In the genomic region with DNA sequence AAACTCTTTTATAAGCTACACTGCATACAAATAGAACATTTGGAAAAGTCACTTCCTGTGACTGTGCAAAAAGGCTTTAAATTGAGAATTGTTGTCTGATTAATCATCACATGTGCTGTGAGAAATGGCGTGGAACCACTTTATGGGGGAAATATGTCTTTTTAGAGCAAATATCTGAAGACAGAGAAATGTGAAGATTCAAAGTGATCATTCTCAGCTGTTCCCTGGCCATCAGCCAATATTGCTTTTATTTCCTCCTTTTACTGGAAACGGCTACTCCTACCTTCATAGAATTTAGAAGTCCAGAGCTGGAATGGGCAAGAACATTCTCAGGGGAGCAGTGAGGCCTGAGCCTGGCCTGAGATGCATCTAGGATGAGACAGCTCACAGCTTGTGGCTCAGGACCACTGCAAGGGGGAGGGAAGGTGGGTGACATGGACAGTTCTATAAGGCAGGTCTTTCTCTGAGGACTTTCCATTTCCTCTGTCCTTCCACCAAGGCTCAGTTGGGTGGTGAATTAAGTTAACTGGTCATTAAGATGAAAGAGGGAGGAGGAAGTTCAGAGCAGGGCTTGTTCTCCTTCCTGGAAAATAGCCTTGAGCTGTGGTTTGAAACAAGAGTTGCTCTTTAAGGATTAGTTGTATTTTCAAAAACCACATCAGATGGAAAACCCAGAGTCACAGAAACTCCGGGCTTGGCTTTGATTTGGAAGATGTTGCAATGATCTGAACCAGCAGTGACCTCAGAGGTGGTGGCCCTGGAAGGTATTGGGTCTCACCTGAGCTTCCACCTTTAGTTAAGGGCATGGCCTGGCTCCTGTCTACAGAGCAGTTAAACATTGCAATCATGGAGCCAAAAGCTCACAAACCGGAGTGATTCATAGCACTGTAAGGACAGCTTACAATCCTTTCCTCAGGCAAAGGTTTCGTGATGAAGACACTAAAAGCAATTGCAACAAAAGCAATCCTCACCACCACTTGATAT, we compare ENCODE assay signal across 10 cellular contexts.
DNase-seq lines count a peak whose midpoint lies in the region; TF ChIP-seq lines count a peak whose summit lies in the region.
"Had no signal": no experiment of that assay in that cellular context is flagged by ENCODE, and none has a peak within 500 bp of the region (broad histone marks: within the 10 kb centered on the region; RNA-seq: fewer than 3 reads in every experiment).

No MANE protein-coding gene starts in this region.

- no peaks in the 10 kb centered on the region for H3K36me3 Mint-ChIP-seq in activated T-helper 1 cell treated with anti-CD3 and anti-CD28 coated beads, Interleukin-12 subunit alpha, Interleukin-12 subunit beta, Interleukin-2, Interleukin-4 antibody, amounts not matched to agents 30 ng/mL and 10 ng/mL and 1 ng/mL, durations not matched to agents 14 hours and 24 hours and 36 hours (ENCODE audit: low read depth)
- H3K36me3 Mint-ChIP-seq: activated naive CD4-positive, alpha-beta T cell treated with anti-CD3 and anti-CD28 coated beads, Interleukin-2, amount 50 U/mL, for 24 hours had no signal

- H3K4me2 ChIP-seq in OCI-LY7 (ENCODE audit: low read length), result no peak overlapping the region

- peaks cover 13% of the 10 kb centered on the region for H3K4me1 Mint-ChIP-seq in activated T-helper 1 cell treated with anti-CD3 and anti-CD28 coated beads, Interleukin-12 subunit alpha, Interleukin-12 subunit beta, Interleukin-2, Interleukin-4 antibody, amounts not matched to agents 30 ng/mL and 10 ng/mL and 1 ng/mL, durations not matched to agents 14 hours and 24 hours and 36 hours (ENCODE audit: low read depth)
- H3K4me1 Mint-ChIP-seq: activated naive CD4-positive, alpha-beta T cell treated with anti-CD3 and anti-CD28 coated beads, Interleukin-2, amount 50 U/mL, for 24 hours had no signal

- CTCF ChIA-PET in OCI-LY7 (lab: Charles Lee; ENCODE audit: unreplicated experiment), result interaction anchor here (0.7 kb wide), 1 partner anchor 22 kb away, joined by 3 read pairs; no protein-coding TSS in a partner anchor

- peaks cover 6% of the 10 kb centered on the region for H3K27me3 Mint-ChIP-seq in activated T-helper 1 cell treated with anti-CD3 and anti-CD28 coated beads, Interleukin-12 subunit alpha, Interleukin-12 subunit beta, Interleukin-2, Interleukin-4 antibody, amounts not matched to agents 30 ng/mL and 10 ng/mL and 1 ng/mL, durations not matched to agents 14 hours and 24 hours and 36 hours (ENCODE audit: insufficient read depth)
- H3K27me3 Mint-ChIP-seq: activated naive CD4-positive, alpha-beta T cell treated with anti-CD3 and anti-CD28 coated beads, Interleukin-2, amount 50 U/mL, for 24 hours had no signal

- H2AFZ ChIP-seq in OCI-LY7 (ENCODE audit: low read length), result no peak overlapping the region

- H3K27ac Mint-ChIP-seq in activated T-helper 1 cell treated with anti-CD3 and anti-CD28 coated beads, Interleukin-12 subunit alpha, Interleukin-12 subunit beta, Interleukin-2, Interleukin-4 antibody, amounts not matched to agents 30 ng/mL and 10 ng/mL and 1 ng/mL, durations not matched to agents 14 hours and 24 hours and 36 hours, result no peak overlapping the region
- H3K27ac Mint-ChIP-seq: activated naive CD4-positive, alpha-beta T cell treated with anti-CD3 and anti-CD28 coated beads, Interleukin-2, amount 50 U/mL, for 24 hours had no signal

- no peaks in the 10 kb centered on the region for H3K9me2 ChIP-seq in OCI-LY7 (ENCODE audit: insufficient read depth, low read length)

- H4K20me1 ChIP-seq in OCI-LY7 (ENCODE audit: insufficient read depth, low read length), result no peaks in the 10 kb centered on the region

- H3K27ac ChIP-seq in tibial artery, result peak overlapping the region; percentile 36 to 51
- H3K27ac ChIP-seq in OCI-LY7 (ENCODE audit: low read depth, low read length, poor library complexity, severe bottlenecking), result no peak overlapping the region

- no peak overlapping the region for H3K4me3 Mint-ChIP-seq in activated T-helper 1 cell treated with anti-CD3 and anti-CD28 coated beads, Interleukin-12 subunit alpha, Interleukin-12 subunit beta, Interleukin-2, Interleukin-4 antibody, amounts not matched to agents 30 ng/mL and 10 ng/mL and 1 ng/mL, durations not matched to agents 14 hours and 24 hours and 36 hours
- H3K4me3 Mint-ChIP-seq: activated naive CD4-positive, alpha-beta T cell treated with anti-CD3 and anti-CD28 coated beads, Interleukin-2, amount 50 U/mL, for 24 hours had no signal

- no peaks in the 10 kb centered on the region for H3K9me3 Mint-ChIP-seq in activated T-helper 1 cell treated with anti-CD3 and anti-CD28 coated beads, Interleukin-12 subunit alpha, Interleukin-12 subunit beta, Interleukin-2, Interleukin-4 antibody, amounts not matched to agents 30 ng/mL and 10 ng/mL and 1 ng/mL, durations not matched to agents 14 hours and 24 hours and 36 hours
- H3K9me3 Mint-ChIP-seq: activated naive CD4-positive, alpha-beta T cell treated with anti-CD3 and anti-CD28 coated beads, Interleukin-2, amount 50 U/mL, for 24 hours had no signal

- no peak for TF ChIP-seq RAD21 in Ishikawa (IDR thresholded peaks at IDR 0.05; ENCODE audit: low read depth)

- no peaks in the 10 kb centered on the region for H3K79me2 ChIP-seq in OCI-LY7 (ENCODE audit: insufficient read depth, low read depth, low read length)

- POLR2A ChIA-PET in OCI-LY7 (lab: Charles Lee), result interaction anchor here (0.5 kb wide), 1 partner anchor 81 kb away, joined by 3 read pairs; no protein-coding TSS in a partner anchor

- intact Hi-C loops in tibial artery (cut with DNase I; ENCODE audit: low total_unique reads), result no loop called here
- intact Hi-C loops in OCI-LY7 (cut with micrococcal nuclease; ENCODE audit: unreplicated experiment), result no loop called here
- intact Hi-C loops in activated T-helper 1 cell treated with anti-CD3 and anti-CD28 coated beads, Interleukin-12 subunit alpha, Interleukin-12 subunit beta, Interleukin-2, Interleukin-4 antibody, amounts not matched to agents 30 ng/mL and 10 ng/mL and 1 ng/mL, durations not matched to agents 14 hours and 24 hours and 36 hours (cut with micrococcal nuclease), result no loop called here

- DNase-seq in amniotic stem cell (lab: John Stamatoyannopoulos, UW) (peak; percentile 28), hepatic stellate cell (ENCODE audit: low spot score) (peak; percentile 58), tibial artery (peak; percentile 22 to 61), SKM-1 (lab: John Stamatoyannopoulos, UW; ENCODE audit: unreplicated experiment) (no peak), OCI-LY7 (ENCODE audit: low spot score) (no peak), NCI-H2081 treated with DMSO at 0.1 percent for 48 hours (lab: John Stamatoyannopoulos, UW) (no peak)
- DNase-seq in activated T-helper 1 cell treated with anti-CD3 and anti-CD28 coated beads, Interleukin-12 subunit alpha, Interleukin-12 subunit beta, Interleukin-2, Interleukin-4 antibody, amounts not matched to agents 30 ng/mL and 10 ng/mL and 1 ng/mL, durations not matched to agents 14 hours and 24 hours and 36 hours (ENCODE audit: low spot score), result no peak
- DNase-seq: NCI-H446 had no signal

- BruUV-seq in OCI-LY7 (replicated peaks; lab: Mats Ljungman, UMichigan), result no TSS peak

- H3K36me3 ChIP-seq in tibial artery (no peaks in the 10 kb centered on the region), OCI-LY7 (ENCODE audit: insufficient read depth, low read length) (no peaks in the 10 kb centered on the region)

- peaks cover 0 to 25% (median 16%) of the 10 kb centered on the region in 4 donors for H3K4me1 ChIP-seq in tibial artery
- no peaks in the 10 kb centered on the region for H3K4me1 ChIP-seq in OCI-LY7 (ENCODE audit: insufficient read depth, low read length, poor library complexity, severe bottlenecking)

- no peaks in the 10 kb centered on the region for H3K27me3 ChIP-seq in tibial artery

- no peaks in the 10 kb centered on the region for H3K9me3 ChIP-seq in tibial artery
- no peaks in the 10 kb centered on the region for H3K9me3 ChIP-seq in OCI-LY7 (ENCODE audit: low read length)

- TF ChIP-seq EP300 in Ishikawa (IDR thresholded peaks at IDR 0.05; ENCODE audit: borderline replicate concordance), result no peak

- H3K4me3 ChIP-seq in tibial artery, result no peak overlapping the region
- no peak overlapping the region for H3K4me3 ChIP-seq in OCI-LY7 (ENCODE audit: low read depth, low read length, poor library complexity, severe bottlenecking)

- no peak for TF ChIP-seq CTCF in tibial artery (IDR thresholded peaks at IDR 0.05)
- TF ChIP-seq CTCF in OCI-LY7 (conservative IDR thresholded peaks at IDR 0.05; ENCODE audit: low read length), result no peak

TF ChIP-seq in Ishikawa, 13 proteins besides CTCF, POLR2A, EP300 and RAD21:
- no peak for TF ChIP-seq EGR1 (IDR thresholded peaks at IDR 0.05)
- TF ChIP-seq TEAD4 (IDR thresholded peaks at IDR 0.05), result peak; percentile 41; the same call in 1 of the 2 replicates
- TF ChIP-seq NFIC (IDR thresholded peaks at IDR 0.05), result peak; percentile 31; the same call in 1 of the 2 replicates
TF ChIP-seq in Ishikawa: peak in this region for 2.

Comparison
In these comparisons a context has a peak if more than half of its experiments do, and no peak if none do; other contexts are left out.
1. DNase-seq: peak in amniotic stem cell (single experiment), hepatic stellate cell (single experiment) and tibial artery (2 of 2); none in SKM-1 (single experiment), OCI-LY7 (single experiment), NCI-H2081 treated with DMSO at 0.1 percent for 48 hours (single experiment) and activated T-helper 1 cell treated with anti-CD3 and anti-CD28 coated beads, Interleukin-12 subunit alpha, Interleukin-12 subunit beta, Interleukin-2, Interleukin-4 antibody, amounts not matched to agents 30 ng/mL and 10 ng/mL and 1 ng/mL, durations not matched to agents 14 hours and 24 hours and 36 hours (single experiment).